In the genomic region with DNA sequence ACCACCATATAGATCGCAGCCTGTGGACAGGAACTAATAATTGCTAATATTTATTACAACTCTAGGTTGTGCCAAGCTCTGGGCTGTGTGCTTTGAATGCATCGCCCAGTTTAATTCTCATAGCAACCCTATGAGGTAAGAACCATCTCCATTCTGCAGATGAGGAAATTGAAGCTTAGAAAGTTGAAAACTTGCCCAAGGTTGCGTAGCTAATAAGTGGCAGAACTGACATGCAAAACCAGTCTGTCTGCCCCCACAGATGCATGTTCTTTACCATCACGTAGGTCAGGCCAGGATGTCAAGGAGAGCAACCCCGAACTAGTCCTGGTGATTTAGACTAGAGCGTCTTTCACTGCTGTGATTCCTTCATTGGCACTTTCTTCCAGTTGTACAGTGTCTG, we compare ENCODE assay signal across 23 cellular contexts.
"Had no signal": no experiment of that assay in that cellular context is flagged by ENCODE, and none has a peak within 500 bp of the region (broad histone marks: within the 10 kb centered on the region; RNA-seq: fewer than 3 reads in every experiment).

No MANE protein-coding gene starts in this region.

- H3K4me3 Mint-ChIP-seq: activated B cell treated with CpG ODN at 0.5 μM for 24 hours; activated CD4-positive, alpha-beta memory T cell treated with anti-CD3 and anti-CD28 coated beads for 36 hours; activated CD4-positive, alpha-beta T cell treated with anti-CD3 and anti-CD28 coated beads, Interleukin-2, amount 10 ng/mL, durations not matched to agents 7 days and 5 days; activated naive CD4-positive, alpha-beta T cell treated with anti-CD3 and anti-CD28 coated beads for 36 hours; activated naive CD8-positive, alpha-beta T cell; activated T-helper 17 cell treated with anti-CD3 and anti-CD28 coated beads, Interleukin-2, amount 50 U/mL, for 72 hours; T-helper 1 cell treated with Interleukin-12 subunit alpha and Interleukin-12 subunit beta and Interleukin-4 antibody, amounts not matched to agents 30 μg/mL and 1 μg/mL, for 36 hours had no signal

- H3K36me3 ChIP-seq: brain microvascular endothelial cell had no signal

- H3K4me1 Mint-ChIP-seq: activated B cell treated with CpG ODN at 0.5 μM for 24 hours; activated CD4-positive, alpha-beta T cell treated with anti-CD3 and anti-CD28 coated beads, Interleukin-2, amount 10 ng/mL, durations not matched to agents 7 days and 5 days; activated T-helper 17 cell treated with anti-CD3 and anti-CD28 coated beads, Interleukin-2, amount 50 U/mL, for 72 hours had no signal

- H3K36me3 Mint-ChIP-seq: activated CD4-positive, alpha-beta memory T cell treated with anti-CD3 and anti-CD28 coated beads for 36 hours; activated naive CD8-positive, alpha-beta T cell had no signal

- H3K27me3 Mint-ChIP-seq: activated B cell treated with CpG ODN at 0.5 μM for 24 hours; activated CD4-positive, alpha-beta memory T cell treated with anti-CD3 and anti-CD28 coated beads for 36 hours; activated CD4-positive, alpha-beta T cell treated with anti-CD3 and anti-CD28 coated beads, Interleukin-2, amount 10 ng/mL, durations not matched to agents 7 days and 5 days; activated T-helper 17 cell treated with anti-CD3 and anti-CD28 coated beads, Interleukin-2, amount 50 U/mL, for 72 hours had no signal

- H3K27ac ChIP-seq: brain microvascular endothelial cell had no signal

- FAIRE-seq: astrocyte, RCC 7860 had no signal

- H3K9me3 Mint-ChIP-seq: activated B cell treated with CpG ODN at 0.5 μM for 24 hours; activated CD4-positive, alpha-beta memory T cell treated with anti-CD3 and anti-CD28 coated beads for 36 hours; activated CD4-positive, alpha-beta T cell treated with anti-CD3 and anti-CD28 coated beads, Interleukin-2, amount 10 ng/mL, durations not matched to agents 7 days and 5 days; activated naive CD4-positive, alpha-beta T cell treated with anti-CD3 and anti-CD28 coated beads for 36 hours; activated T-helper 17 cell treated with anti-CD3 and anti-CD28 coated beads, Interleukin-2, amount 50 U/mL, for 72 hours; T-helper 1 cell treated with Interleukin-12 subunit alpha and Interleukin-12 subunit beta and Interleukin-4 antibody, amounts not matched to agents 30 μg/mL and 1 μg/mL, for 36 hours had no signal

- ATAC-seq: activated T-helper 17 cell treated with anti-CD3 and anti-CD28 coated beads, Interleukin-2, amount 50 U/mL, for 72 hours; PC-3 had no signal

- H3K27me3 ChIP-seq: brain microvascular endothelial cell had no signal

- H3K27ac Mint-ChIP-seq: activated B cell treated with CpG ODN at 0.5 μM for 24 hours; activated CD4-positive, alpha-beta memory T cell treated with anti-CD3 and anti-CD28 coated beads for 36 hours; activated CD4-positive, alpha-beta T cell treated with anti-CD3 and anti-CD28 coated beads, Interleukin-2, amount 10 ng/mL, durations not matched to agents 7 days and 5 days; activated naive CD4-positive, alpha-beta T cell treated with anti-CD3 and anti-CD28 coated beads for 36 hours; activated naive CD8-positive, alpha-beta T cell; activated T-helper 17 cell treated with anti-CD3 and anti-CD28 coated beads, Interleukin-2, amount 50 U/mL, for 72 hours; T-helper 1 cell treated with Interleukin-12 subunit alpha and Interleukin-12 subunit beta and Interleukin-4 antibody, amounts not matched to agents 30 μg/mL and 1 μg/mL, for 36 hours had no signal

- DNase-seq: activated B cell treated with CpG ODN at 0.5 μM for 24 hours; activated CD4-positive, alpha-beta memory T cell treated with anti-CD3 and anti-CD28 coated beads for 36 hours; activated CD4-positive, alpha-beta T cell treated with anti-CD3 and anti-CD28 coated beads, Interleukin-2, amount 10 ng/mL, durations not matched to agents 7 days and 5 days; activated CD8-positive, alpha-beta memory T cell treated with anti-CD3 and anti-CD28 coated beads for 24 hours; activated gamma-delta T cell; activated naive CD4-positive, alpha-beta T cell treated with anti-CD3 and anti-CD28 coated beads for 36 hours; activated T-cell treated with anti-CD3 and anti-CD28 coated beads, Interleukin-2, amount 50 U/mL, for 48 hours; amygdala; brain microvascular endothelial cell; MM.1S; NCI-H1105 treated with DMSO at 0.1 percent for 48 hours; NCI-H1436 treated with DMSO at 0.1 percent for 48 hours; NCI-H187; NCI-H2081 treated with DMSO at 0.1 percent for 48 hours; NCI-H446; NCI-H524; PC-3; SHP77 treated with DMSO at 0.1 percent for 48 hours had no signal
